ENCODE assay signal across 9 cellular contexts in the genomic region with DNA sequence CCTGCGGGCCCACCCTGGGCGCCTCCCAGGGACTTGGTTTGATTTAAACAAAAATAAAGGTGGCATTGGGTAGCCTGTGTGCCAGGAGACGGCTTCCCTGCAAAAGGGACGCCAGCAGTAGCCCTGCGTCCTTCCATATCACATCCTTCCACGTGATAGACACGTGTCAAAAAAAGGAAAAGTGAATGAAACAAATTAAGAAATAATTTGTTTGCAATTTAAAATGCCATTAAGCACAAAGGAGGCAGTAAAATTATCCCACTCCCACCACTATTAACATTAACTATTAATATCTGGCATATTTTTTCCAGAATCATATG. TPM values are rescaled to one million over a fixed set of nuclear protein-coding genes. Genes with fewer than 3 reads are reported as not detected.
DNase-seq lines count a peak whose midpoint lies in the region; ATAC-seq and TF ChIP-seq lines count a peak whose summit lies in the region.
"Had no signal": no experiment of that assay in that cellular context is flagged by ENCODE, and none has a peak within 500 bp of the region (broad histone marks: within the 10 kb centered on the region; RNA-seq: fewer than 3 reads in every experiment).

No MANE protein-coding gene starts in this region.

- peak overlapping the region; percentile 46 to 64 for H3K4me3 Mint-ChIP-seq in stimulated activated naive CD8-positive, alpha-beta T cell treated with anti-CD3 and anti-CD28 coated beads, Interleukin-15, amount 100 ng/mL, for 72 hours
- H3K4me3 Mint-ChIP-seq in central memory CD8-positive, alpha-beta T cell: peak overlapping the region; percentile 43
- H3K4me3 Mint-ChIP-seq in WTC11: no peak overlapping the region

- H3K27ac ChIP-seq in muscle layer of duodenum (ENCODE audit: low read length): peak overlapping the region; percentile 92

- no peak for TF ChIP-seq CTCF in WTC11 (IDR thresholded peaks at IDR 0.05)

- CTCF ChIA-PET in WTC11 (lab: Charles Lee): interaction anchor here (1.0 to 3.7 kb wide), 29 partner anchors 16 to 250 kb away, joined by 3 to 47 read pairs (median 6); a partner anchor contains a TSS

- no peak for ATAC-seq in stimulated activated naive CD8-positive, alpha-beta T cell treated with anti-CD3 and anti-CD28 coated beads, Interleukin-15, amount 100 ng/mL, for 72 hours
- no peak for ATAC-seq in stimulated activated naive CD8-positive, alpha-beta T cell treated with anti-CD3 and anti-CD28 coated beads, Interleukin-15, Interleukin-2, amounts not matched to agents 100 U/mL and 50 U/mL, for 24 hours
- ATAC-seq in central memory CD8-positive, alpha-beta T cell (replicated peaks; ENCODE audit: extremely low read depth, poor library complexity, severe bottlenecking): no peak
- no peak for ATAC-seq in GM21390 (IDR thresholded peaks at IDR 0.05; ENCODE audit: unreplicated experiment)
- ATAC-seq in WTC11: no peak

- peaks cover 34% of the 10 kb centered on the region for H3K4me1 Mint-ChIP-seq in stimulated activated naive CD8-positive, alpha-beta T cell treated with anti-CD3 and anti-CD28 coated beads, Interleukin-15, amount 100 ng/mL, for 72 hours
- peaks cover 21% of the 10 kb centered on the region for H3K4me1 Mint-ChIP-seq in central memory CD8-positive, alpha-beta T cell
- H3K4me1 Mint-ChIP-seq in WTC11: peaks cover 42% of the 10 kb centered on the region

- H3K27me3 ChIP-seq in muscle layer of duodenum (ENCODE audit: low read depth, low read length): no peaks in the 10 kb centered on the region

- DNase-seq in stimulated activated naive CD8-positive, alpha-beta T cell treated with anti-CD3 and anti-CD28 coated beads, Interleukin-15, amount 100 ng/mL, for 72 hours: no peak
- no peak for DNase-seq in stimulated activated naive CD8-positive, alpha-beta T cell treated with anti-CD3 and anti-CD28 coated beads, Interleukin-15, Interleukin-2, amounts not matched to agents 100 U/mL and 50 U/mL, for 24 hours
- DNase-seq in central memory CD8-positive, alpha-beta T cell (ENCODE audit: low spot score in 2 of 2): no peak
- DNase-seq in NK-92 (lab: John Stamatoyannopoulos, UW; ENCODE audit: unreplicated experiment) (no peak), WTC11 (ENCODE audit: low spot score) (no peak), DMS53 (lab: John Stamatoyannopoulos, UW) (no peak)

- peaks cover 4 to 7% of the 10 kb centered on the region in 2 donors for H3K36me3 ChIP-seq in muscle layer of duodenum (ENCODE audit: control insufficient read depth in 1 of 2, insufficient read depth in 2 of 2, low read length in 2 of 2)

- peak overlapping the region; percentile 54 to 81 for H3K27ac Mint-ChIP-seq in stimulated activated naive CD8-positive, alpha-beta T cell treated with anti-CD3 and anti-CD28 coated beads, Interleukin-15, amount 100 ng/mL, for 72 hours
- peak overlapping the region; percentile 71 for H3K27ac Mint-ChIP-seq in central memory CD8-positive, alpha-beta T cell (ENCODE audit: low read depth)
- H3K27ac Mint-ChIP-seq in WTC11: no peak overlapping the region

- POLR2A ChIA-PET in WTC11 (lab: Charles Lee): interaction anchor here (0.8 kb wide), 1 partner anchor 16 kb away, joined by 4 read pairs; no protein-coding TSS in a partner anchor

- H3K36me3 Mint-ChIP-seq in central memory CD8-positive, alpha-beta T cell (ENCODE audit: insufficient read depth): peaks cover 4% of the 10 kb centered on the region
- peaks cover 2% of the 10 kb centered on the region for H3K36me3 Mint-ChIP-seq in WTC11

- H3K27me3 Mint-ChIP-seq in stimulated activated naive CD8-positive, alpha-beta T cell treated with anti-CD3 and anti-CD28 coated beads, Interleukin-15, amount 100 ng/mL, for 72 hours: no peaks in the 10 kb centered on the region
- H3K27me3 Mint-ChIP-seq in central memory CD8-positive, alpha-beta T cell: no peaks in the 10 kb centered on the region
- H3K27me3 Mint-ChIP-seq in WTC11 (ENCODE audit: low read depth): peaks cover 7% of the 10 kb centered on the region

- no peaks in the 10 kb centered on the region for H3K9me3 ChIP-seq in muscle layer of duodenum (ENCODE audit: control insufficient read depth in 1 of 2, low read length in 2 of 2)

- H3K4me1 ChIP-seq in muscle layer of duodenum (ENCODE audit: control insufficient read depth in 1 of 2, insufficient read depth in 2 of 2, low read length in 2 of 2): peaks cover 3 to 47% of the 10 kb centered on the region in 2 donors

- H3K4me3 ChIP-seq in muscle layer of duodenum (ENCODE audit: low read depth in 1 of 2, low read length in 2 of 2): peak overlapping the region; percentile 18 to 56

- H3K9me3 Mint-ChIP-seq in stimulated activated naive CD8-positive, alpha-beta T cell treated with anti-CD3 and anti-CD28 coated beads, Interleukin-15, amount 100 ng/mL, for 72 hours: no peaks in the 10 kb centered on the region
- no peaks in the 10 kb centered on the region for H3K9me3 Mint-ChIP-seq in central memory CD8-positive, alpha-beta T cell
- H3K9me3 Mint-ChIP-seq in WTC11: no peaks in the 10 kb centered on the region

TF ChIP-seq in WTC11, 78 proteins besides CTCF, POLR2A, EP300 and RAD21:
- TF ChIP-seq, protein P1, sequence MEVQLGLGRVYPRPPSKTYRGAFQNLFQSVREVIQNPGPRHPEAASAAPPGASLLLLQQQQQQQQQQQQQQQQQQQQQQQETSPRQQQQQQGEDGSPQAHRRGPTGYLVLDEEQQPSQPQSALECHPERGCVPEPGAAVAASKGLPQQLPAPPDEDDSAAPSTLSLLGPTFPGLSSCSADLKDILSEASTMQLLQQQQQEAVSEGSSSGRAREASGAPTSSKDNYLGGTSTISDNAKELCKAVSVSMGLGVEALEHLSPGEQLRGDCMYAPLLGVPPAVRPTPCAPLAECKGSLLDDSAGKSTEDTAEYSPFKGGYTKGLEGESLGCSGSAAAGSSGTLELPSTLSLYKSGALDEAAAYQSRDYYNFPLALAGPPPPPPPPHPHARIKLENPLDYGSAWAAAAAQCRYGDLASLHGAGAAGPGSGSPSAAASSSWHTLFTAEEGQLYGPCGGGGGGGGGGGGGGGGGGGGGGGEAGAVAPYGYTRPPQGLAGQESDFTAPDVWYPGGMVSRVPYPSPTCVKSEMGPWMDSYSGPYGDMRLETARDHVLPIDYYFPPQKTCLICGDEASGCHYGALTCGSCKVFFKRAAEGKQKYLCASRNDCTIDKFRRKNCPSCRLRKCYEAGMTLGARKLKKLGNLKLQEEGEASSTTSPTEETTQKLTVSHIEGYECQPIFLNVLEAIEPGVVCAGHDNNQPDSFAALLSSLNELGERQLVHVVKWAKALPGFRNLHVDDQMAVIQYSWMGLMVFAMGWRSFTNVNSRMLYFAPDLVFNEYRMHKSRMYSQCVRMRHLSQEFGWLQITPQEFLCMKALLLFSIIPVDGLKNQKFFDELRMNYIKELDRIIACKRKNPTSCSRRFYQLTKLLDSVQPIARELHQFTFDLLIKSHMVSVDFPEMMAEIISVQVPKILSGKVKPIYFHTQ (CRISPR knock-in tag; IDR thresholded peaks at IDR 0.05): no peak
- TF ChIP-seq, protein P2, sequence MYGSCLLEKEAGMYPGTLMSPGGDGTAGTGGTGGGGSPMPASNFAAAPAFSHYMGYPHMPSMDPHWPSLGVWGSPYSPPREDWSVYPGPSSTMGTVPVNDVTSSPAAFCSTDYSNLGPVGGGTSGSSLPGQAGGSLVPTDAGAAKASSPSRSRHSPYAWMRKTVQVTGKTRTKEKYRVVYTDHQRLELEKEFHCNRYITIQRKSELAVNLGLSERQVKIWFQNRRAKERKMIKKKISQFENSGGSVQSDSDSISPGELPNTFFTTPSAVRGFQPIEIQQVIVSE (CRISPR knock-in tag; IDR thresholded peaks at IDR 0.05; ENCODE audit: borderline replicate concordance): no peak
- no peak for TF ChIP-seq NR1H2 (CRISPR knock-in tag; IDR thresholded peaks at IDR 0.05)
- TF ChIP-seq ZNF232 (CRISPR knock-in tag; IDR thresholded peaks at IDR 0.05): no peak
- TF ChIP-seq KAT7 (CRISPR knock-in tag; IDR thresholded peaks at IDR 0.05; ENCODE audit: borderline replicate concordance): no peak
- TF ChIP-seq MXD4 (CRISPR knock-in tag; IDR thresholded peaks at IDR 0.05; ENCODE audit: borderline replicate concordance): no peak
- TF ChIP-seq, protein P3, sequence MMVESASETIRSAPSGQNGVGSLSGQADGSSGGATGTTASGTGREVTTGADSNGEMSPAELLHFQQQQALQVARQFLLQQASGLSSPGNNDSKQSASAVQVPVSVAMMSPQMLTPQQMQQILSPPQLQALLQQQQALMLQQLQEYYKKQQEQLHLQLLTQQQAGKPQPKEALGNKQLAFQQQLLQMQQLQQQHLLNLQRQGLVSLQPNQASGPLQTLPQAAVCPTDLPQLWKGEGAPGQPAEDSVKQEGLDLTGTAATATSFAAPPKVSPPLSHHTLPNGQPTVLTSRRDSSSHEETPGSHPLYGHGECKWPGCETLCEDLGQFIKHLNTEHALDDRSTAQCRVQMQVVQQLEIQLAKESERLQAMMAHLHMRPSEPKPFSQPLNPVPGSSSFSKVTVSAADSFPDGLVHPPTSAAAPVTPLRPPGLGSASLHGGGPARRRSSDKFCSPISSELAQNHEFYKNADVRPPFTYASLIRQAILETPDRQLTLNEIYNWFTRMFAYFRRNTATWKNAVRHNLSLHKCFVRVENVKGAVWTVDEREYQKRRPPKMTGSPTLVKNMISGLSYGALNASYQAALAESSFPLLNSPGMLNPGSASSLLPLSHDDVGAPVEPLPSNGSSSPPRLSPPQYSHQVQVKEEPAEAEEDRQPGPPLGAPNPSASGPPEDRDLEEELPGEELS (CRISPR knock-in tag; IDR thresholded peaks at IDR 0.05): no peak
- no peak for TF ChIP-seq TCF7 (CRISPR knock-in tag; IDR thresholded peaks at IDR 0.05; ENCODE audit: low read depth)
- TF ChIP-seq ATF1 (CRISPR knock-in tag; IDR thresholded peaks at IDR 0.05): no peak
- TF ChIP-seq ESRRA (CRISPR knock-in tag; IDR thresholded peaks at IDR 0.05; ENCODE audit: borderline replicate concordance): no peak
- TF ChIP-seq, protein P4, sequence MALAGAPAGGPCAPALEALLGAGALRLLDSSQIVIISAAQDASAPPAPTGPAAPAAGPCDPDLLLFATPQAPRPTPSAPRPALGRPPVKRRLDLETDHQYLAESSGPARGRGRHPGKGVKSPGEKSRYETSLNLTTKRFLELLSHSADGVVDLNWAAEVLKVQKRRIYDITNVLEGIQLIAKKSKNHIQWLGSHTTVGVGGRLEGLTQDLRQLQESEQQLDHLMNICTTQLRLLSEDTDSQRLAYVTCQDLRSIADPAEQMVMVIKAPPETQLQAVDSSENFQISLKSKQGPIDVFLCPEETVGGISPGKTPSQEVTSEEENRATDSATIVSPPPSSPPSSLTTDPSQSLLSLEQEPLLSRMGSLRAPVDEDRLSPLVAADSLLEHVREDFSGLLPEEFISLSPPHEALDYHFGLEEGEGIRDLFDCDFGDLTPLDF (CRISPR knock-in tag; IDR thresholded peaks at IDR 0.05): no peak
- TF ChIP-seq MYBL2 (CRISPR knock-in tag; IDR thresholded peaks at IDR 0.05): no peak; the same call in 1 of the 2 replicates

RNA-seq across cellular contexts. Expression of a gene that starts 7.6 kb away (rescaled TPM):
- 0.20 TPM in 1 of 3 replicates, not detected in the others for total RNA-seq in WTC11 (2021)
- total RNA-seq: activated CD8-positive, alpha-beta memory T cell treated with anti-CD3 and anti-CD28 coated beads for 36 hours had no signal

RNA-seq across cellular contexts. Expression of a gene that starts 42.1 kb away (rescaled TPM):
- total RNA-seq in WTC11 (2021): 8.3 to 10.4 TPM (median 10.1 TPM) in 3 replicates
